ENCODE assay signal across 18 cellular contexts in genomic region chr2:18742382-18742781, GRCh38.
DNase-seq lines count a peak whose midpoint lies in the region; TF ChIP-seq lines count a peak whose summit lies in the region.
"Had no signal": no experiment of that assay in that cellular context is flagged by ENCODE, and none has a peak within 500 bp of the region (broad histone marks: within the 10 kb centered on the region; RNA-seq: fewer than 3 reads in every experiment).

No MANE protein-coding gene starts in this region.

- H4K20me1 ChIP-seq in SK-N-SH (ENCODE audit: insufficient read depth), result no peaks in the 10 kb centered on the region

- no peaks in the 10 kb centered on the region for H3K9me2 ChIP-seq in SK-N-SH

- H3K36me3 ChIP-seq in SK-N-SH (replicated peaks in 1 of 2; ENCODE audit: control insufficient read depth in 1 of 2, insufficient read depth in 2 of 2, low read length in 1 of 2) (no peaks in the 10 kb centered on the region), mesendoderm (ENCODE audit: control insufficient read depth, insufficient read depth, low read length) (no peaks in the 10 kb centered on the region)
- H3K36me3 ChIP-seq: colonic mucosa, left lung, transverse colon had no signal

- no peaks in the 10 kb centered on the region for H3K9me3 ChIP-seq in SK-N-SH
- H3K9me3 ChIP-seq: colonic mucosa, left lung, transverse colon had no signal

- no peak overlapping the region for H2BK120ac ChIP-seq in mesendoderm (ENCODE audit: low read depth, low read length)

- no peak overlapping the region for H3K23ac ChIP-seq in mesendoderm (ENCODE audit: low read length)

- H2AFZ ChIP-seq in SK-N-SH (ENCODE audit: low read depth), result no peak overlapping the region

- no peak overlapping the region for H3K4ac ChIP-seq in mesendoderm (ENCODE audit: low read depth, low read length)

- H3K9ac ChIP-seq in SK-N-SH, result no peak overlapping the region
- H3K9ac ChIP-seq in mesendoderm (ENCODE audit: low read length), result no peak overlapping the region

- TF ChIP-seq EP300 in SK-N-SH (IDR thresholded peaks at IDR 0.05; ENCODE audit: borderline replicate concordance in 1 of 2, low read depth in 1 of 2, low read length in 1 of 2), result no peak

- no peak overlapping the region for H2AK5ac ChIP-seq in mesendoderm (ENCODE audit: low read length)

- H3K4me3 ChIP-seq in AG10803 (ENCODE audit: low read length), result no peak overlapping the region
- no peak overlapping the region for H3K4me3 ChIP-seq in SK-N-SH (ENCODE audit: low read depth in 2 of 2, low read length in 1 of 2)
- no peak overlapping the region for H3K4me3 ChIP-seq in fibroblast of mammary gland (ENCODE audit: control insufficient read depth, low read depth, low read length)
- H3K4me3 ChIP-seq in mesendoderm (ENCODE audit: low read length), result no peak overlapping the region
- H3K4me3 ChIP-seq: colonic mucosa, left lung, transverse colon had no signal

- H3K56ac ChIP-seq in mesendoderm (ENCODE audit: low read length), result no peak overlapping the region

- no peaks in the 10 kb centered on the region for H3K79me1 ChIP-seq in mesendoderm (ENCODE audit: low read length)

- no peak overlapping the region for H2BK15ac ChIP-seq in mesendoderm (replicated peaks; ENCODE audit: low read depth)

- no peaks in the 10 kb centered on the region; a peak in 1 of 4 replicates for H3K4me1 ChIP-seq in SK-N-SH (ENCODE audit: control insufficient read depth in 1 of 2, insufficient read depth in 2 of 2, low read depth in 1 of 2, low read length in 1 of 2)
- H3K4me1 ChIP-seq in mesendoderm (ENCODE audit: control insufficient read depth, low read depth, low read length), result no peaks in the 10 kb centered on the region
- H3K4me1 ChIP-seq: colonic mucosa, left lung had no signal

- WGBS in SK-N-SH (ENCODE audit: low lambda C conversion rate), result 89% methylated on average over 6 of the region's 6 CpGs
- WGBS in mesendoderm (ENCODE audit: extremely low coverage, insufficient coverage, low lambda C conversion rate), result no CpG with 5 or more reads among the region's 6 CpGs

- no peak overlapping the region for H4K8ac ChIP-seq in mesendoderm (ENCODE audit: low read depth, low read length)

- H3K79me2 ChIP-seq in SK-N-SH (ENCODE audit: insufficient read depth) (no peaks in the 10 kb centered on the region), mesendoderm (ENCODE audit: control insufficient read depth, insufficient read depth, low read length) (no peaks in the 10 kb centered on the region)

- no peaks in the 10 kb centered on the region for H3F3A ChIP-seq in SK-N-SH (replicated peaks; ENCODE audit: insufficient read depth)

- no peak overlapping the region for H2BK5ac ChIP-seq in mesendoderm (ENCODE audit: low read length)

- H3K27me3 ChIP-seq in SK-N-SH (ENCODE audit: insufficient read depth) (no peaks in the 10 kb centered on the region), mesendoderm (ENCODE audit: insufficient read depth, low read length, poor library complexity) (no peaks in the 10 kb centered on the region)
- H3K27me3 ChIP-seq: colonic mucosa, left lung, transverse colon had no signal

- POLR2A ChIA-PET in SK-N-SH (lab: Yijun Ruan, JAX), result no interaction called here

- no peak overlapping the region for H4K5ac ChIP-seq in mesendoderm (ENCODE audit: low read length)

- no peak overlapping the region for H3K18ac ChIP-seq in mesendoderm (ENCODE audit: low read length)

- CTCF ChIA-PET in SK-N-SH (lab: Yijun Ruan, JAX), result interaction anchor here (0.8 to 5.8 kb wide), 8 partner anchors 10 to 1122 kb away, joined by 3 to 59 read pairs (median 3); no protein-coding TSS in a partner anchor

- H3K27ac ChIP-seq in SK-N-SH (ENCODE audit: low read depth in 2 of 2, low read length in 1 of 2) (no peak overlapping the region), mesendoderm (ENCODE audit: low read depth, low read length) (no peak overlapping the region)
- H3K27ac ChIP-seq: colonic mucosa, epithelial cell of prostate, transverse colon had no signal

- DNase-seq in AG10803 (ENCODE audit: low read depth), result no peak
- peak; percentile 25 for DNase-seq in SK-N-SH
- no peak for DNase-seq in fibroblast of mammary gland (ENCODE audit: low read depth)
- DNase-seq in mesendoderm, result peak; percentile 17
- DNase-seq in NCI-H2227 (lab: John Stamatoyannopoulos, UW; ENCODE audit: unreplicated experiment), result no peak
- DNase-seq in NCI-H1436 treated with DMSO at 0.1 percent for 48 hours (lab: John Stamatoyannopoulos, UW), result no peak
- no peak for DNase-seq in NCI-H69 (lab: John Stamatoyannopoulos, UW)
- no peak for DNase-seq in KBM-7
- DNase-seq: activated CD4-positive, alpha-beta T cell treated with anti-CD3 and anti-CD28 coated beads, Interleukin-2, amount 50 U/mL, for 48 hours; activated T-cell treated with anti-CD3 and anti-CD28 coated beads, Interleukin-2, amount 50 U/mL, for 72 hours; colonic mucosa; left lung; natural killer cell; SIG-M5; stimulated activated CD4-positive, alpha-beta T cell treated with anti-CD3 and anti-CD28 coated beads, Interleukin-4, amount 100 ng/mL, for 24 hours; T1000; transverse colon had no signal

- in situ Hi-C loops in KBM-7 (cut with MboI; ENCODE audit: low pct_unique_long_range_greater_than_20kb, low sequenced_read_pairs), result no loop called here

- TF ChIP-seq CTCF in AG10803 (conservative IDR thresholded peaks at IDR 0.05; ENCODE audit: low read length) (peak; percentile 37), SK-N-SH (IDR thresholded peaks at IDR 0.05) (0 out of 2 replicates have a peak, but pooled peaks have one; percentile 8), fibroblast of mammary gland (conservative IDR thresholded peaks at IDR 0.05; ENCODE audit: control insufficient read depth, insufficient read depth, low read depth, low read length) (peak; percentile 0)

- H3K4me2 ChIP-seq in SK-N-SH (no peak overlapping the region), mesendoderm (ENCODE audit: low read length) (no peak overlapping the region)

- peak; percentile 60 for TF ChIP-seq RAD21 in SK-N-SH (IDR thresholded peaks at IDR 0.05; ENCODE audit: low read length)

TF ChIP-seq in SK-N-SH, 30 proteins besides CTCF, POLR2A, EP300 and RAD21:
- TF ChIP-seq RFX5 (IDR thresholded peaks at IDR 0.05; ENCODE audit: low read length) (no peak), MAX (IDR thresholded peaks at IDR 0.05; ENCODE audit: low read depth) (no peak), SMC3 (IDR thresholded peaks at IDR 0.05; ENCODE audit: low read depth, low read length) (peak; percentile 49), NRF1 (IDR thresholded peaks at IDR 0.05; ENCODE audit: low read depth, low read length) (no peak)

Comparison
In these comparisons a context has a peak if more than half of its experiments do, and no peak if none do; other contexts are left out.
1. DNase-seq: peak in SK-N-SH (single experiment) and mesendoderm (single experiment); none in AG10803 (single experiment), fibroblast of mammary gland (single experiment), NCI-H2227 (single experiment), NCI-H1436 treated with DMSO at 0.1 percent for 48 hours (single experiment), NCI-H69 (single experiment) and KBM-7 (single experiment).
2. Peak in every context shown above with its lines, with median percentiles within 50 percentile points of each other: CTCF ChIP-seq.